ENCODE assay signal across 20 cellular contexts in the genomic region with DNA sequence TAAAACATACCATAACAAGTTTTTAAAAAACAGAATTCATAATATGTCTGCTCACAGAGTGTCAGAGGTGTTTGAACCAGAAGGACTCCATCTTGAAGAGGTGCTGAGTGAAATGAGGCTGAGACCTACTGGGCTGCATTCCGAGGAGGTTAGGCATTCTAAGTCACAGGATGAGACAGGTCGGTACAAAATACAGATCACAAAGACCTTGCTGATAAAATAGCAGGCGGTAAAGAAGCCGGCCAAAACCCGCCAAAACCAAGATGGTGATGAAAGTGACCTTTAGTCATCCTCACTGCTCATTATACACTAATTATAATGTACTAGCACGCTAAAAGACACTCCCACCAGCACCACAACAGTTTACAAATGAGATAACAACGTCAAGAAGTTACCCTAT.
"Had no signal": no experiment of that assay in that cellular context is flagged by ENCODE, and none has a peak within 500 bp of the region (broad histone marks: within the 10 kb centered on the region; RNA-seq: fewer than 3 reads in every experiment).

No MANE protein-coding gene starts in this region.

- H3K27ac ChIP-seq: colonic mucosa, gastrocnemius medialis, parathyroid adenoma, psoas muscle, right lobe of liver, spleen, testis, tibial nerve had no signal

- H3K4me1 ChIP-seq: colonic mucosa, gastrocnemius medialis, parathyroid adenoma, psoas muscle, right lobe of liver, spleen, testis, tibial nerve had no signal

- H3K9ac ChIP-seq: parathyroid adenoma had no signal

- H3K9me3 ChIP-seq: colonic mucosa, gastrocnemius medialis, psoas muscle, right lobe of liver, testis had no signal

- DNase-seq: colonic mucosa; dermis blood vessel endothelial cell; gastrocnemius medialis; glutamatergic neuron; immature natural killer cell; kidney glomerular epithelial cell; naive thymus-derived CD4-positive, alpha-beta T cell; nephron progenitor cell; psoas muscle; retina; right lobe of liver; spleen; stimulated activated CD4-positive, alpha-beta T cell treated with anti-CD3 and anti-CD28 coated beads, Interleukin-15, amount 100 ng/mL, for 24 hours; stimulated activated CD4-positive, alpha-beta T cell treated with anti-CD3 and anti-CD28 coated beads, Interleukin-1b, Interleukin-23, amount 100 ng/mL, for 48 hours; stimulated activated CD4-positive, alpha-beta T cell treated with anti-CD3 and anti-CD28 coated beads, Interleukin-4, amount 100 ng/mL, for 4 hours; stimulated activated naive B cell treated with anti-CD40 and anti-IgM and Interleukin-4, amounts not matched to agents 10 μg/mL and 1 μg/mL and 100 μg/mL, for 72 hours; stimulated activated naive CD8-positive, alpha-beta T cell treated with anti-CD3 and anti-CD28 coated beads, Interleukin-15, amount 100 ng/mL, for 72 hours; testis had no signal

- H3K36me3 ChIP-seq: colonic mucosa, gastrocnemius medialis, right lobe of liver, spleen had no signal

- H2AFZ ChIP-seq: parathyroid adenoma had no signal

- H3K4me3 ChIP-seq: colonic mucosa, gastrocnemius medialis, psoas muscle, right lobe of liver, spleen, testis, tibial nerve had no signal

- H3K27me3 ChIP-seq: colonic mucosa, gastrocnemius medialis, right lobe of liver, spleen, testis, tibial nerve had no signal

- ATAC-seq: gastrocnemius medialis; naive thymus-derived CD4-positive, alpha-beta T cell; psoas muscle; right lobe of liver; stimulated activated naive B cell treated with anti-CD40 and anti-IgM and Interleukin-4, amounts not matched to agents 10 μg/mL and 1 μg/mL and 100 μg/mL, for 72 hours; stimulated activated naive CD8-positive, alpha-beta T cell treated with anti-CD3 and anti-CD28 coated beads, Interleukin-15, amount 100 ng/mL, for 72 hours had no signal
